ENCODE assay signal across 1 cellular context in the genomic region with DNA sequence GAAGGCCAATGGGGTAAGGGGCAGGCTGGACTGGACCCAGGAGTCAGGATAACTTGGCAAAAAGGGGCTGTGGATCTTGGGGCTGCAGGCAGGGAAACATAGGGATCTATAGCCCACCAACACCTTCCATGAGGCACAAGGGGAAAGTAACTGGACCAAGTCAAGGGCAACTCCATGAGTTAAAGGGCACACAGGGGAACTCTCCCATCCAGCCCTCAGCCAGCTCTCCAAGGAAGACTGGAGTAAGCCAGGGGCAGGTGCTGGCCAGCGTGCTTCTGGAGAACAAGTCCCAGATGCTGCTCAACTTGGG.
A peak's percentile ranks its signal among the peaks of the same experiment; 100 is the strongest.
TF ChIP-seq lines count a peak whose summit lies in the region.

No MANE protein-coding gene starts in this region.

TF ChIP-seq in HepG2, 621 proteins besides CTCF, POLR2A, EP300 and RAD21:
- TF ChIP-seq RCOR2 (CRISPR knock-in tag; IDR thresholded peaks at IDR 0.05) (no peak), MEF2D (CRISPR knock-in tag; IDR thresholded peaks at IDR 0.05) (0 out of 2 replicates have a peak, but pooled peaks have one; percentile 55), ZNF253 (CRISPR knock-in tag; IDR thresholded peaks at IDR 0.05; ENCODE audit: borderline replicate concordance) (no peak), SRSF9 (IDR thresholded peaks at IDR 0.05; ENCODE audit: borderline replicate concordance, insufficient read depth, low read depth, low read length, poor library complexity, severe bottlenecking) (no peak), ZNF138 (CRISPR knock-in tag; IDR thresholded peaks at IDR 0.05; ENCODE audit: low read depth) (0 out of 2 replicates have a peak, but pooled peaks have one; percentile 9), ZFY (CRISPR knock-in tag; IDR thresholded peaks at IDR 0.05) (0 out of 2 replicates have a peak, but pooled peaks have one; percentile 2), KLF16 (CRISPR knock-in tag; IDR thresholded peaks at IDR 0.05) (0 out of 4 replicates have a peak, but pooled peaks of 1 of the 2 experiments have one; percentile 10), ZNF660 (CRISPR knock-in tag; IDR thresholded peaks at IDR 0.05; ENCODE audit: borderline replicate concordance, low read depth) (no peak), ZNF788 (CRISPR knock-in tag; IDR thresholded peaks at IDR 0.05; ENCODE audit: borderline replicate concordance) (0 out of 2 replicates have a peak, but pooled peaks have one; percentile 68), ZNF598 (CRISPR knock-in tag; IDR thresholded peaks at IDR 0.05; ENCODE audit: borderline replicate concordance) (0 out of 2 replicates have a peak, but pooled peaks have one; percentile 4), SP5 (CRISPR knock-in tag; IDR thresholded peaks at IDR 0.05; ENCODE audit: borderline replicate concordance, low read depth) (0 out of 2 replicates have a peak, but pooled peaks have one; percentile 1), SMAD3 (CRISPR knock-in tag; IDR thresholded peaks at IDR 0.05) (0 out of 2 replicates have a peak, but pooled peaks have one; percentile 8), EHMT2 (IDR thresholded peaks at IDR 0.05; ENCODE audit: borderline replicate concordance, low read depth, low read length) (peak; percentile 59; the same call in 1 of the 2 replicates), PITX1 (CRISPR knock-in tag; IDR thresholded peaks at IDR 0.05) (peak; percentile 64; the same call in 1 of the 2 replicates), NCOR1 (IDR thresholded peaks at IDR 0.05; ENCODE audit: borderline replicate concordance, low read length) (peak; percentile 12; the same call in 1 of the 2 replicates), FLYWCH1 (CRISPR knock-in tag; IDR thresholded peaks at IDR 0.05) (no peak), CBFB (CRISPR knock-in tag; IDR thresholded peaks at IDR 0.05) (peak; percentile 7; the same call in 1 of the 2 replicates), TBX3 (IDR thresholded peaks at IDR 0.05; ENCODE audit: borderline replicate concordance) (peak; percentile 38; the same call in 1 of the 2 replicates), ZNF709 (CRISPR knock-in tag; IDR thresholded peaks at IDR 0.05) (0 out of 2 replicates have a peak, but pooled peaks have one; percentile 16), ZNF713 (CRISPR knock-in tag; IDR thresholded peaks at IDR 0.05) (0 out of 2 replicates have a peak, but pooled peaks have one; percentile 18), SAFB2 (CRISPR knock-in tag; IDR thresholded peaks at IDR 0.05; ENCODE audit: borderline replicate concordance, low read depth) (0 out of 2 replicates have a peak, but pooled peaks have one; percentile 12), ZNF235 (CRISPR knock-in tag; IDR thresholded peaks at IDR 0.05; ENCODE audit: borderline replicate concordance) (peak; percentile 10; the same call in 1 of the 2 replicates), CAMTA2 (CRISPR knock-in tag; IDR thresholded peaks at IDR 0.05; ENCODE audit: borderline replicate concordance) (0 out of 2 replicates have a peak, but pooled peaks have one; percentile 1), AGO2 (optimal IDR thresholded peaks at IDR 0.05; ENCODE audit: low read depth, low read length) (peak; percentile 34), ZMYM2 (CRISPR knock-in tag; IDR thresholded peaks at IDR 0.05) (peak; percentile 28; the same call in 1 of the 2 replicates)
- TF ChIP-seq, protein P1, sequence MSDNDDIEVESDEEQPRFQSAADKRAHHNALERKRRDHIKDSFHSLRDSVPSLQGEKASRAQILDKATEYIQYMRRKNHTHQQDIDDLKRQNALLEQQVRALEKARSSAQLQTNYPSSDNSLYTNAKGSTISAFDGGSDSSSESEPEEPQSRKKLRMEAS (IDR thresholded peaks at IDR 0.05) = no peak
- TF ChIP-seq, protein P2, sequence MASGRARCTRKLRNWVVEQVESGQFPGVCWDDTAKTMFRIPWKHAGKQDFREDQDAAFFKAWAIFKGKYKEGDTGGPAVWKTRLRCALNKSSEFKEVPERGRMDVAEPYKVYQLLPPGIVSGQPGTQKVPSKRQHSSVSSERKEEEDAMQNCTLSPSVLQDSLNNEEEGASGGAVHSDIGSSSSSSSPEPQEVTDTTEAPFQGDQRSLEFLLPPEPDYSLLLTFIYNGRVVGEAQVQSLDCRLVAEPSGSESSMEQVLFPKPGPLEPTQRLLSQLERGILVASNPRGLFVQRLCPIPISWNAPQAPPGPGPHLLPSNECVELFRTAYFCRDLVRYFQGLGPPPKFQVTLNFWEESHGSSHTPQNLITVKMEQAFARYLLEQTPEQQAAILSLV (CRISPR knock-in tag; IDR thresholded peaks at IDR 0.05; ENCODE audit: borderline replicate concordance) = 0 out of 2 replicates have a peak, but pooled peaks have one; percentile 7
- TF ChIP-seq, protein P3, sequence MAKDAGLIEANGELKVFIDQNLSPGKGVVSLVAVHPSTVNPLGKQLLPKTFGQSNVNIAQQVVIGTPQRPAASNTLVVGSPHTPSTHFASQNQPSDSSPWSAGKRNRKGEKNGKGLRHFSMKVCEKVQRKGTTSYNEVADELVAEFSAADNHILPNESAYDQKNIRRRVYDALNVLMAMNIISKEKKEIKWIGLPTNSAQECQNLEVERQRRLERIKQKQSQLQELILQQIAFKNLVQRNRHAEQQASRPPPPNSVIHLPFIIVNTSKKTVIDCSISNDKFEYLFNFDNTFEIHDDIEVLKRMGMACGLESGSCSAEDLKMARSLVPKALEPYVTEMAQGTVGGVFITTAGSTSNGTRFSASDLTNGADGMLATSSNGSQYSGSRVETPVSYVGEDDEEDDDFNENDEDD (CRISPR knock-in tag; IDR thresholded peaks at IDR 0.05; ENCODE audit: borderline replicate concordance) = no peak
- TF ChIP-seq, protein P4, sequence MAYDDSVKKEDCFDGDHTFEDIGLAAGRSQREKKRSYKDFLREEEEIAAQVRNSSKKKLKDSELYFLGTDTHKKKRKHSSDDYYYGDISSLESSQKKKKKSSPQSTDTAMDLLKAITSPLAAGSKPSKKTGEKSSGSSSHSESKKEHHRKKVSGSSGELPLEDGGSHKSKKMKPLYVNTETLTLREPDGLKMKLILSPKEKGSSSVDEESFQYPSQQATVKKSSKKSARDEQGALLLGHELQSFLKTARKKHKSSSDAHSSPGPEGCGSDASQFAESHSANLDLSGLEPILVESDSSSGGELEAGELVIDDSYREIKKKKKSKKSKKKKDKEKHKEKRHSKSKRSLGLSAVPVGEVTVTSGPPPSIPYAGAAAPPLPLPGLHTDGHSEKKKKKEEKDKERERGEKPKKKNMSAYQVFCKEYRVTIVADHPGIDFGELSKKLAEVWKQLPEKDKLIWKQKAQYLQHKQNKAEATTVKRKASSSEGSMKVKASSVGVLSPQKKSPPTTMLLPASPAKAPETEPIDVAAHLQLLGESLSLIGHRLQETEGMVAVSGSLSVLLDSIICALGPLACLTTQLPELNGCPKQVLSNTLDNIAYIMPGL (CRISPR knock-in tag; IDR thresholded peaks at IDR 0.05; ENCODE audit: borderline replicate concordance in 1 of 2, low read depth in 1 of 2) = peak in 1 of 2 experiments; percentile 10; a peak in 1 of 4 replicates
- TF ChIP-seq, protein P5, sequence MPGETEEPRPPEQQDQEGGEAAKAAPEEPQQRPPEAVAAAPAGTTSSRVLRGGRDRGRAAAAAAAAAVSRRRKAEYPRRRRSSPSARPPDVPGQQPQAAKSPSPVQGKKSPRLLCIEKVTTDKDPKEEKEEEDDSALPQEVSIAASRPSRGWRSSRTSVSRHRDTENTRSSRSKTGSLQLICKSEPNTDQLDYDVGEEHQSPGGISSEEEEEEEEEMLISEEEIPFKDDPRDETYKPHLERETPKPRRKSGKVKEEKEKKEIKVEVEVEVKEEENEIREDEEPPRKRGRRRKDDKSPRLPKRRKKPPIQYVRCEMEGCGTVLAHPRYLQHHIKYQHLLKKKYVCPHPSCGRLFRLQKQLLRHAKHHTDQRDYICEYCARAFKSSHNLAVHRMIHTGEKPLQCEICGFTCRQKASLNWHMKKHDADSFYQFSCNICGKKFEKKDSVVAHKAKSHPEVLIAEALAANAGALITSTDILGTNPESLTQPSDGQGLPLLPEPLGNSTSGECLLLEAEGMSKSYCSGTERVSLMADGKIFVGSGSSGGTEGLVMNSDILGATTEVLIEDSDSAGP (CRISPR knock-in tag; IDR thresholded peaks at IDR 0.05; ENCODE audit: borderline replicate concordance) = 0 out of 2 replicates have a peak, but pooled peaks have one; percentile 34
- TF ChIP-seq, protein P6, sequence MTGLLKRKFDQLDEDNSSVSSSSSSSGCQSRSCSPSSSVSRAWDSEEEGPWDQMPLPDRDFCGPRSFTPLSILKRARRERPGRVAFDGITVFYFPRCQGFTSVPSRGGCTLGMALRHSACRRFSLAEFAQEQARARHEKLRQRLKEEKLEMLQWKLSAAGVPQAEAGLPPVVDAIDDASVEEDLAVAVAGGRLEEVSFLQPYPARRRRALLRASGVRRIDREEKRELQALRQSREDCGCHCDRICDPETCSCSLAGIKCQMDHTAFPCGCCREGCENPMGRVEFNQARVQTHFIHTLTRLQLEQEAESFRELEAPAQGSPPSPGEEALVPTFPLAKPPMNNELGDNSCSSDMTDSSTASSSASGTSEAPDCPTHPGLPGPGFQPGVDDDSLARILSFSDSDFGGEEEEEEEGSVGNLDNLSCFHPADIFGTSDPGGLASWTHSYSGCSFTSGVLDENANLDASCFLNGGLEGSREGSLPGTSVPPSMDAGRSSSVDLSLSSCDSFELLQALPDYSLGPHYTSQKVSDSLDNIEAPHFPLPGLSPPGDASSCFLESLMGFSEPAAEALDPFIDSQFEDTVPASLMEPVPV (CRISPR knock-in tag; IDR thresholded peaks at IDR 0.05) = no peak
- TF ChIP-seq, protein P7, sequence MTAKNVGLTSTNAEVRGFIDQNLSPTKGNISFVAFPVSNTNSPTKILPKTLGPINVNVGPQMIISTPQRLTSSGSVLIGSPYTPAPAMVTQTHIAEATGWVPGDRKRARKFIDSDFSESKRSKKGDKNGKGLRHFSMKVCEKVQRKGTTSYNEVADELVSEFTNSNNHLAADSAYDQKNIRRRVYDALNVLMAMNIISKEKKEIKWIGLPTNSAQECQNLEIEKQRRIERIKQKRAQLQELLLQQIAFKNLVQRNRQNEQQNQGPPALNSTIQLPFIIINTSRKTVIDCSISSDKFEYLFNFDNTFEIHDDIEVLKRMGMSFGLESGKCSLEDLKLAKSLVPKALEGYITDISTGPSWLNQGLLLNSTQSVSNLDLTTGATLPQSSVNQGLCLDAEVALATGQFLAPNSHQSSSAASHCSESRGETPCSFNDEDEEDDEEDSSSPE (CRISPR knock-in tag; IDR thresholded peaks at IDR 0.05) = peak; percentile 30; the same call in 1 of the 2 replicates
